ENCODE assay signal across 1 cellular context in the genomic region with DNA sequence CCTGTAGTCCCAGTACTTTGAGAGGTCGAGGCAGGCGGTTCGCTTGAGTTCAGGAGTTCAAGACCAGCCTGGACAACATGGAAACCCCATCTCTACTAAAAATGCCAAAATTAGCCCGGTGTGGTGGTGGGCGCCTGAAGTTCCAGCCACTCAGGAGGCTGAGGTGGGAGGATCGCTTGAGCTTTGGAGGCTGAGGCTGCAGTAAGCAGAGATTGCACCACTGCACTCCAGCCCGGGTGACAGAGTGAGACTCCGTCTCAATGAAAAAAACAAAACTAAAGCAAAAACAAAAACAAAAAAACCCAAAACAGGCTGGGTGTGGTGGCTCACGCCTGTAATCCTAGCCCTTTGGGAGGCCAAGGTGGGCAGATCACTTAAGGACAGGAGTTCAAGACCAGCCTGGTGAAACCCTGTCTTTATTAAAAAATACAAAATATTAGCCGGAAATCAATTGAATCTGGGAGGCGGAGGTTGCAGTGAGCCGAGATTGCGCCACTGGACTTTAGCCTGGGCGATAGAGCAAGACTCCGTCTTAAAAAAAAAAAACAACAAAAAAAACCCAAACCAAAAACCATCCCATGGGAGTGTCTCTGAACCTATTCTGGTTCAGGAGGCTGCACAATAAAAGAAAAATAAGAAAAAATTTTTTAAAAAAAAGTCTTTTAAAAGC.
TF ChIP-seq lines count a peak whose summit lies in the region.

No MANE protein-coding gene starts in this region.

TF ChIP-seq in liver, 16 proteins besides CTCF, POLR2A, EP300 and RAD21 (continued from another document):
- TF ChIP-seq, protein P1, sequence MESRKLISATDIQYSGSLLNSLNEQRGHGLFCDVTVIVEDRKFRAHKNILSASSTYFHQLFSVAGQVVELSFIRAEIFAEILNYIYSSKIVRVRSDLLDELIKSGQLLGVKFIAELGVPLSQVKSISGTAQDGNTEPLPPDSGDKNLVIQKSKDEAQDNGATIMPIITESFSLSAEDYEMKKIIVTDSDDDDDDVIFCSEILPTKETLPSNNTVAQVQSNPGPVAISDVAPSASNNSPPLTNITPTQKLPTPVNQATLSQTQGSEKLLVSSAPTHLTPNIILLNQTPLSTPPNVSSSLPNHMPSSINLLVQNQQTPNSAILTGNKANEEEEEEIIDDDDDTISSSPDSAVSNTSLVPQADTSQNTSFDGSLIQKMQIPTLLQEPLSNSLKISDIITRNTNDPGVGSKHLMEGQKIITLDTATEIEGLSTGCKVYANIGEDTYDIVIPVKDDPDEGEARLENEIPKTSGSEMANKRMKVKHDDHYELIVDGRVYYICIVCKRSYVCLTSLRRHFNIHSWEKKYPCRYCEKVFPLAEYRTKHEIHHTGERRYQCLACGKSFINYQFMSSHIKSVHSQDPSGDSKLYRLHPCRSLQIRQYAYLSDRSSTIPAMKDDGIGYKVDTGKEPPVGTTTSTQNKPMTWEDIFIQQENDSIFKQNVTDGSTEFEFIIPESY (IDR thresholded peaks at IDR 0.05), result no peak
- TF ChIP-seq, protein P2, sequence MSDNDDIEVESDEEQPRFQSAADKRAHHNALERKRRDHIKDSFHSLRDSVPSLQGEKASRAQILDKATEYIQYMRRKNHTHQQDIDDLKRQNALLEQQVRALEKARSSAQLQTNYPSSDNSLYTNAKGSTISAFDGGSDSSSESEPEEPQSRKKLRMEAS (IDR thresholded peaks at IDR 0.05), result peak; percentile 23
- TF ChIP-seq TAF1 (conservative IDR thresholded peaks at IDR 0.05), result no peak
